ENCODE assay signal across 8 cellular contexts in the genomic region with DNA sequence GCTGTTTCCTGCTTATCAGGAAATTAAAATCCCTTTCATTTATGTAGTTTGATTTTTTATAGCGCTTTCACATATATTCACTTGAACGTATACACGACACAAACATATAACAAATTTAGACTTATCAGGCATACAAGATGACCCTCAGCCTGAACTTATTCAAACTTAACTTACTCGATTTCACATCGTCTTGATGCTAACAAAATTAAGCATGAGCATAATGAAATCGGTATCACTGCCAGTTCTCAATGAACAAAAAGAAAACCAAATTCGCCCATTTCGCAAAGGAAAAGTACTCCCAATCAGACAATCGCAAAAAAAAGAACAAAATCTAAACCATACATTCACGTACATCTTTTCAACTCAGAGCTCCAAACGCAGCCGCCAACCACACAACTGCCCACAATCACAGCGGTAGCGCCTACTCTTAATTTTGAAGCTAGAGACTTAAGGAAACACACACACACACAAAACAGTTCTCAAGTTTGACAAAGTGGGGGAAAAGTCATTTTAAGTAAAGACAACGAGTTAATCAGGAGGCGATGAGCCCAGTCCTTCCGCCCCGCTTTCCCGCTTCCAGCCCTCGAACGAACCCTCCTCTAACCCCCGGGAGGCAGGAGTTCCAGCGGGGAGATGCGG. TPM values are rescaled to one million over a fixed set of nuclear protein-coding genes. Genes with fewer than 3 reads are reported as not detected.
DNase-seq lines count a peak whose midpoint lies in the region; TF ChIP-seq lines count a peak whose summit lies in the region.

No MANE protein-coding gene starts in this region.

- no peaks in the 10 kb centered on the region for H3K9me3 Mint-ChIP-seq in neural crest cell

- peak overlapping the region; percentile 98 for H3K4me3 Mint-ChIP-seq in neural crest cell

- no peak for TF ChIP-seq CTCF in neural crest cell (conservative IDR thresholded peaks at IDR 0.05)

- H3K27ac Mint-ChIP-seq in neural crest cell (ENCODE audit: unreplicated experiment), result peak overlapping the region; percentile 99

- H3K9ac ChIP-seq in endocrine pancreas (ENCODE audit: control insufficient read depth, insufficient read depth, low read length), result no peak overlapping the region

- no peaks in the 10 kb centered on the region for H3K36me3 Mint-ChIP-seq in neural crest cell (ENCODE audit: low read depth)

- peaks cover 9% of the 10 kb centered on the region for H3K27me3 ChIP-seq in endocrine pancreas (ENCODE audit: control insufficient read depth, insufficient read depth, low read length)

- no peaks in the 10 kb centered on the region for H3K9me3 ChIP-seq in endocrine pancreas (ENCODE audit: control insufficient read depth, low read length)

- H3K4me1 ChIP-seq in endocrine pancreas (ENCODE audit: control insufficient read depth, insufficient read depth, low read length), result no peaks in the 10 kb centered on the region

- H3K4me1 Mint-ChIP-seq in neural crest cell, result peaks cover 48% of the 10 kb centered on the region

- no peaks in the 10 kb centered on the region for H3K36me3 ChIP-seq in endocrine pancreas (ENCODE audit: control insufficient read depth, insufficient read depth, low read length)

- peak; percentile 48 for DNase-seq in DMS79 treated with DMSO at 0.1 percent for 48 hours (lab: John Stamatoyannopoulos, UW)
- DNase-seq in DMS79 (lab: John Stamatoyannopoulos, UW), result no peak
- no peak for DNase-seq in neural crest cell (ENCODE audit: low read depth, low spot score)
- no peak for DNase-seq in T1000 (lab: John Stamatoyannopoulos, UW)
- no peak for DNase-seq in stimulated activated CD4-positive, alpha-beta T cell treated with anti-CD3 and anti-CD28 coated beads, Interleukin-4, amount 100 ng/mL, for 24 hours
- DNase-seq in Kasumi-1 (lab: John Stamatoyannopoulos, UW), result no peak

- peak overlapping the region; percentile 25 for H3K4me3 ChIP-seq in endocrine pancreas (ENCODE audit: control insufficient read depth, insufficient read depth, low read length)

- no peaks in the 10 kb centered on the region for H3K27me3 Mint-ChIP-seq in neural crest cell (ENCODE audit: low read depth)

TF ChIP-seq in PFSK-1, 5 proteins besides CTCF, POLR2A, EP300 and RAD21:
- peak; percentile 83; the same call in 1 of the 2 replicates for TF ChIP-seq SIN3A (IDR thresholded peaks at IDR 0.05; ENCODE audit: borderline replicate concordance, insufficient read depth, low read length)
- TF ChIP-seq TAF1 (IDR thresholded peaks at IDR 0.05; ENCODE audit: borderline replicate concordance, insufficient read depth, low read length), result no peak

RNA-seq across cellular contexts. Expression of a gene that starts 1.0 kb away (rescaled TPM):
- 14.3 TPM for polyA plus RNA-seq in PFSK-1 (2012; ENCODE audit: insufficient read length, low read depth)
- total RNA-seq in neural crest cell, result 143 and 145 TPM in 2 replicates

RNA-seq across cellular contexts. Expression of a gene that starts 18.6 kb away (rescaled TPM):
- not detected for polyA plus RNA-seq in PFSK-1 (2012; ENCODE audit: insufficient read length, low read depth)
- total RNA-seq in neural crest cell, result not detected in 2 replicates
